In the genomic region with DNA sequence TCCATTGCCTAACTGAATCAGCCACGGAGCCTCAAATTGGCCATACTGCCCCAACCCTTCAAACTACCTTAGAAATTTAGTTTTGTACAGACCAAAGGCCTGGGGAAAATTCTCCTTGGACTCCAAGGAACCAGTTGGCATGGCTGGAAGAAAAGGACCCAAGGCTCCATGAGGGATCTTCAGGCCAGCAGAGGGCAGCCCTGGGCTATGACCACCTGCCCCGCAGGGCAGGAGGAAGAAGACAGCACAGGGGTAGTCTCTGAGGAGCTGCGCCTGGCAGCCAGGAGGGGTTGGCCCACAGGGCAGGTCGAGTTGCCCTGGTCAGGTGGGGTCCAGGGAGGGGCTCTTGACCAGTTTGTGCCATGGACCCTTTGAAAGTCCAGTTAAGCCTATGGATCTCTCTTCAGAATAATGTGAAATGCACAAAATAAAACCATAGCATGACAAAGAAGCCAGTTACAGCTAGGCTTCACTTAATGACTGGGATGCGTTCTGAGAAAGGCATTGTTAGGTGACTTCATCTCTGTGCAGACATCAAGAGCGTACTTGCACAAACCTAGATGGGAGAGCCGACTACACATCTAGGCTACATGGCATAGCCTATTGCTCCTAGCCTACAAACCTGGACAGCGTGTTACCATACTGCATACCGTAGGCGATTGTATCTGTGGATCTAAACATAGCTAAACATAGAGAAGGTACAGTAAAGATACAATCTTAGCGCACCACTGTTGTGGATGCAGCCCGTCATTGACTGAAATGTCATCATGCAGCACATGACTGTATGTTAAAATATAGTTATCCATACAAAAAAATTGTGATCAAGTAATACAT, we compare ENCODE assay signal across 7 cellular contexts.
DNase-seq lines count a peak whose midpoint lies in the region; ATAC-seq and TF ChIP-seq lines count a peak whose summit lies in the region.

No MANE protein-coding gene starts in this region.

- no peaks in the 10 kb centered on the region for H3K9me2 ChIP-seq in Loucy (replicated peaks; ENCODE audit: low read depth, low read length)

- DNase-seq in GM10248 (ENCODE audit: extremely low spot score): peak; percentile 73
- peak; percentile 62 for DNase-seq in UCSD-AML1 (lab: John Stamatoyannopoulos, UW; ENCODE audit: unreplicated experiment)
- peak; percentile 72 for DNase-seq in ecto neural progenitor cell (ENCODE audit: low spot score)
- peak; percentile 72 for DNase-seq in medulla oblongata (ENCODE audit: extremely low spot score)
- DNase-seq in substantia nigra (lab: John Stamatoyannopoulos, UW): peak in 34 of 49 donors; percentile 5 to 69 (median 41)

- CTCF ChIA-PET in GM10248 (lab: Yijun Ruan, JAX): interaction anchor here (1.0 to 5.4 kb wide), 10 partner anchors 10 to 136 kb away, joined by 3 to 59 read pairs (median 7); a partner anchor contains a TSS

- no peaks in the 10 kb centered on the region for H3F3A ChIP-seq in Loucy (ENCODE audit: low read depth)

- peak; percentile 67 for TF ChIP-seq CTCF in GM10248 (IDR thresholded peaks at IDR 0.05; ENCODE audit: control extremely low read depth, extremely low read depth, low read depth, missing control alignments)
- peak; percentile 82 for TF ChIP-seq CTCF in Loucy (conservative IDR thresholded peaks at IDR 0.05; ENCODE audit: low read length)

- H3K4me2 ChIP-seq in Loucy (ENCODE audit: low read depth, low read length, poor library complexity, severe bottlenecking): no peak overlapping the region

- H3K9me3 ChIP-seq in Loucy (ENCODE audit: insufficient read depth, low read depth, low read length): no peaks in the 10 kb centered on the region

- no peaks in the 10 kb centered on the region for H3K4me1 ChIP-seq in Loucy (ENCODE audit: insufficient read depth, low read length, poor library complexity, severe bottlenecking)

- ATAC-seq in HG02973 (IDR thresholded peaks at IDR 0.05; ENCODE audit: unreplicated experiment): no peak

- no peaks in the 10 kb centered on the region for H3K79me2 ChIP-seq in Loucy (ENCODE audit: insufficient read depth, low read length)

- H3K9ac ChIP-seq in Loucy (ENCODE audit: low read depth, low read length, poor library complexity, severe bottlenecking): no peak overlapping the region

- POLR2A ChIA-PET in GM10248 (lab: Yijun Ruan, JAX): no interaction called here

- no peak overlapping the region for H2AFZ ChIP-seq in Loucy (ENCODE audit: low read length)

- no peak overlapping the region for H3K4me3 ChIP-seq in Loucy (ENCODE audit: low read length, poor library complexity, severe bottlenecking)

- no peaks in the 10 kb centered on the region for H4K20me1 ChIP-seq in Loucy (ENCODE audit: insufficient read depth, low read length, poor library complexity, severe bottlenecking)

- H3K27ac ChIP-seq in substantia nigra (ENCODE audit: low read depth, low read length, poor library complexity, severe bottlenecking): no peak overlapping the region

- H3K36me3 ChIP-seq in Loucy (ENCODE audit: insufficient read depth, low read length): no peaks in the 10 kb centered on the region

- no peaks in the 10 kb centered on the region for H3K27me3 ChIP-seq in Loucy (ENCODE audit: insufficient read depth, low read length, poor library complexity, severe bottlenecking)
